In genomic region chr11:124623861-124624525, GRCh38 we compare ENCODE assay signal across 9 cellular contexts. TPM values are rescaled to one million over a fixed set of nuclear protein-coding genes. Genes with fewer than 3 reads are reported as not detected.
A peak's percentile ranks its signal among the peaks of the same experiment; 100 is the strongest.
DNase-seq lines count a peak whose midpoint lies in the region; ATAC-seq lines count a peak whose summit lies in the region.
"Had no signal": no experiment of that assay in that cellular context is flagged by ENCODE, and none has a peak within 500 bp of the region (broad histone marks: within the 10 kb centered on the region; RNA-seq: fewer than 3 reads in every experiment).

No MANE protein-coding gene starts in this region.

- CTCF ChIA-PET in activated CD4-positive, alpha-beta memory T cell treated with anti-CD3 and anti-CD28 coated beads for 36 hours (lab: Charles Lee) = interaction anchor here (1.2 kb wide), 1 partner anchor 19 kb away, joined by 3 read pairs; no protein-coding TSS in a partner anchor

- intact Hi-C loops in activated CD4-positive, alpha-beta memory T cell treated with anti-CD3 and anti-CD28 coated beads for 36 hours (cut with micrococcal nuclease) = loop anchor here (2.0 to 5.0 kb wide), 4 partner anchors 49 to 328 kb away; partner anchors contain the start of genes CCDC15, SIAE and SPA17
- intact Hi-C loops in right cardiac atrium (cut with DNase I) = no loop called here

- no peaks in the 10 kb centered on the region for H3K27me3 Mint-ChIP-seq in activated CD4-positive, alpha-beta memory T cell treated with anti-CD3 and anti-CD28 coated beads for 36 hours

- H3K4me1 ChIP-seq in HAP-1 (peaks cover 3% of the 10 kb centered on the region; the same call in 1 of the 2 replicates), right cardiac atrium (ENCODE audit: control insufficient read depth, insufficient read depth, low read length) (no peaks in the 10 kb centered on the region)

- in situ Hi-C loops in HAP-1 (cut with MboI; ENCODE audit: low sequenced_read_pairs) = no loop called here

- peaks cover 33% of the 10 kb centered on the region for H3K36me3 ChIP-seq in HAP-1 (replicated peaks)

- no peaks in the 10 kb centered on the region for H3K9me3 Mint-ChIP-seq in activated CD4-positive, alpha-beta memory T cell treated with anti-CD3 and anti-CD28 coated beads for 36 hours
- no peaks in the 10 kb centered on the region for H3K9me3 Mint-ChIP-seq in stimulated activated effector memory CD8-positive, alpha-beta T cell treated with anti-CD3 and anti-CD28 coated beads, Interleukin-12 subunit alpha, Interleukin-12 subunit beta, amount 100 ng/mL, for 72 hours

- peak overlapping the region; percentile 30 for H3K27ac Mint-ChIP-seq in activated CD4-positive, alpha-beta memory T cell treated with anti-CD3 and anti-CD28 coated beads for 36 hours
- H3K27ac Mint-ChIP-seq in stimulated activated effector memory CD8-positive, alpha-beta T cell treated with anti-CD3 and anti-CD28 coated beads, Interleukin-12 subunit alpha, Interleukin-12 subunit beta, amount 100 ng/mL, for 72 hours = peak overlapping the region; percentile 98

- peaks cover 8% of the 10 kb centered on the region; the same call in 1 of the 2 replicates for H3K27me3 ChIP-seq in HAP-1 (ENCODE audit: low read depth)
- no peaks in the 10 kb centered on the region for H3K27me3 ChIP-seq in right cardiac atrium (ENCODE audit: control insufficient read depth, insufficient read depth)

- ATAC-seq in right cardiac atrium = no peak
- no peak for ATAC-seq in stimulated activated effector memory CD8-positive, alpha-beta T cell treated with anti-CD3 and anti-CD28 coated beads, Interleukin-12 subunit alpha, Interleukin-12 subunit beta, amount 100 ng/mL, for 72 hours
- no peak for ATAC-seq in HG02623 (IDR thresholded peaks at IDR 0.05; ENCODE audit: unreplicated experiment)

- peaks cover 26% of the 10 kb centered on the region for H3K36me3 Mint-ChIP-seq in activated CD4-positive, alpha-beta memory T cell treated with anti-CD3 and anti-CD28 coated beads for 36 hours
- peaks cover 55% of the 10 kb centered on the region for H3K36me3 Mint-ChIP-seq in stimulated activated effector memory CD8-positive, alpha-beta T cell treated with anti-CD3 and anti-CD28 coated beads, Interleukin-12 subunit alpha, Interleukin-12 subunit beta, amount 100 ng/mL, for 72 hours

- 51% methylated on average over 4 of the region's 4 CpGs for WGBS in right cardiac atrium

- POLR2A ChIA-PET in activated CD4-positive, alpha-beta memory T cell treated with anti-CD3 and anti-CD28 coated beads for 36 hours (lab: Charles Lee) = interaction anchor here (1.1 to 2.4 kb wide), 2 partner anchors 176 to 945 kb away, joined by 3 to 16 read pairs; partner anchors contain the start of genes EI24 and MSANTD2

- DNase-seq in HAP-1 (ENCODE audit: low spot score in 2 of 2) (no peak), right cardiac atrium (no peak), kidney glomerular epithelial cell (lab: John Stamatoyannopoulos, UW) (no peak), LoVo (ENCODE audit: low spot score) (no peak)
- DNase-seq in activated CD4-positive, alpha-beta memory T cell treated with anti-CD3 and anti-CD28 coated beads for 36 hours = no peak
- DNase-seq in stimulated activated effector memory CD8-positive, alpha-beta T cell treated with anti-CD3 and anti-CD28 coated beads, Interleukin-12 subunit alpha, Interleukin-12 subunit beta, amount 100 ng/mL, for 72 hours (ENCODE audit: low spot score in 2 of 2) = no peak
- DNase-seq in effector CD8-positive, alpha-beta T cell (lab: John Stamatoyannopoulos, UW) = no peak
- DNase-seq: stimulated activated CD4-positive, alpha-beta T cell treated with anti-CD3 and anti-CD28 coated beads, Interleukin-2, amount 100 ng/mL, for 48 hours had no signal

- peak overlapping the region; percentile 85 for H3K4me3 Mint-ChIP-seq in activated CD4-positive, alpha-beta memory T cell treated with anti-CD3 and anti-CD28 coated beads for 36 hours
- peak overlapping the region; percentile 95 for H3K4me3 Mint-ChIP-seq in stimulated activated effector memory CD8-positive, alpha-beta T cell treated with anti-CD3 and anti-CD28 coated beads, Interleukin-12 subunit alpha, Interleukin-12 subunit beta, amount 100 ng/mL, for 72 hours

- peaks cover 31% of the 10 kb centered on the region for H3K4me1 Mint-ChIP-seq in activated CD4-positive, alpha-beta memory T cell treated with anti-CD3 and anti-CD28 coated beads for 36 hours (ENCODE audit: low read depth)
- peaks cover 22% of the 10 kb centered on the region for H3K4me1 Mint-ChIP-seq in stimulated activated effector memory CD8-positive, alpha-beta T cell treated with anti-CD3 and anti-CD28 coated beads, Interleukin-12 subunit alpha, Interleukin-12 subunit beta, amount 100 ng/mL, for 72 hours

- H3K9me3 ChIP-seq in HAP-1 (no peaks in the 10 kb centered on the region), right cardiac atrium (ENCODE audit: control insufficient read depth, low read length) (no peaks in the 10 kb centered on the region)

- H3K27ac ChIP-seq in right cardiac atrium (ENCODE audit: low read length) = no peak overlapping the region

- H3K4me3 ChIP-seq in HAP-1 (peak overlapping the region; percentile 86), right cardiac atrium (ENCODE audit: low read length) (peak overlapping the region; percentile 92)

RNA-seq across cellular contexts. Expression of gene TBRG1, which starts 1.3 kb away (rescaled TPM):
- total RNA-seq in activated CD4-positive, alpha-beta memory T cell treated with anti-CD3 and anti-CD28 coated beads for 36 hours = 10 to 100 TPM; 33.5 to 34.5 TPM
- total RNA-seq in right cardiac atrium = 10 to 100 TPM; 22.7 to 28.6 (median 26.5) TPM
- 17.9 TPM for polyA plus RNA-seq in right cardiac atrium

RNA-seq across cellular contexts. Expression of gene PANX3, which starts 12.8 kb away (rescaled TPM):
- total RNA-seq in activated CD4-positive, alpha-beta memory T cell treated with anti-CD3 and anti-CD28 coated beads for 36 hours = not detected
- not detected for total RNA-seq in right cardiac atrium
- not detected for polyA plus RNA-seq in right cardiac atrium

RNA-seq across cellular contexts. Expression of gene SIAE, which starts 49.5 kb away (rescaled TPM):
- 10 to 100 TPM; 11.8 to 12.1 TPM for total RNA-seq in activated CD4-positive, alpha-beta memory T cell treated with anti-CD3 and anti-CD28 coated beads for 36 hours
- 10 to 100 TPM; 43.4 to 72.6 (median 53.9) TPM for total RNA-seq in right cardiac atrium
- polyA plus RNA-seq in right cardiac atrium = 44.6 TPM

RNA-seq across cellular contexts. Expression of gene SPA17, which starts 49.7 kb away (rescaled TPM):
- 1 to 10 TPM; 5.0 to 6.7 TPM for total RNA-seq in activated CD4-positive, alpha-beta memory T cell treated with anti-CD3 and anti-CD28 coated beads for 36 hours
- 1 to 10 TPM; 2.3 to 4.0 (median 3.0) TPM for total RNA-seq in right cardiac atrium
- polyA plus RNA-seq in right cardiac atrium = 7.9 TPM

RNA-seq across cellular contexts. Expression of gene OR8A1, which starts 54.2 kb away (rescaled TPM):
- total RNA-seq in activated CD4-positive, alpha-beta memory T cell treated with anti-CD3 and anti-CD28 coated beads for 36 hours = not detected
- total RNA-seq in right cardiac atrium = not detected
- polyA plus RNA-seq in right cardiac atrium = not detected
